In the genomic region with DNA sequence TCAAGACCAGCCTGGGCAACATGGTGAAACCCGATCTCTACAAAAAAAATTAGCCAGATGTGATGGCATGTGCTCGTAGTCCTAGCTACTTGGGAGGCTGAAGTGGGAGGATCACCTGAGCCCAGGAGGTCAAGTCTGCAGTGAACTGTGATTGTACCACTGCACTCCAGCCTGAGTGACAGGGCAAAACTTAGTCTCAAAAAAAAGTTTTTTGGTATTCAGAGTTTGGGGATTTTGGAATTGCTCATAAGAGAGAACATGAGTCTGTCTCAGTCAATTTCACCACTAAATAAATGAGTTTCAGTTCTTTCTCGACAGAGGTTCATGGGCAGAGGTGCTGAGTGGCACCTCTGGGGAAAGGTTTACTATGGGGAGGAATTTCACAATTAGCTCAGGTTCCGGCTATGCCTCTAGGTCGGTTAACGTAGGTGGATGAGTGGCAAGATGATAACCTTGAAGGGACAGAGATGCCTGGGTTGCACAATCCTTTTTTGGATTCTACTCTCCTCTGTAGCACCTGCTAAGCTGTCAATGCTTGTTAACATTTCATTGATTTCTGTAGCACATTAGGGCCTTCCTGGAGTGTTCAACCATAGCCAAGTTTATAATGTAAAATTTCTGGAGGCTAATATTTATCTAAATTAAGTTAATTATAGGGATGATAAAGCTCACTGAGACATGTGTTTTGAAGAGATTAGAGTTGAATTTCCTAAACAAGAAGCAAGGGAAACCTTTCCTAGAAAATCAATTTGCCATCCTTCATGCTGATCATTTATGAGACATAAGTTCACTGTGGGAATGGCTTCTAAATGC, we compare ENCODE assay signal across 29 cellular contexts. TPM values are rescaled to one million over a fixed set of nuclear protein-coding genes. Genes with fewer than 3 reads are reported as not detected.
DNase-seq lines count a peak whose midpoint lies in the region; ATAC-seq and TF ChIP-seq lines count a peak whose summit lies in the region.
"Had no signal": no experiment of that assay in that cellular context is flagged by ENCODE, and none has a peak within 500 bp of the region (broad histone marks: within the 10 kb centered on the region; RNA-seq: fewer than 3 reads in every experiment).

No MANE protein-coding gene starts in this region.

- H2AFZ ChIP-seq in SK-N-SH (ENCODE audit: low read depth) (no peak overlapping the region), osteoblast (ENCODE audit: low read length) (no peak overlapping the region)
- H2AFZ ChIP-seq: PC-9 had no signal

- H3K79me2 ChIP-seq in SK-N-SH (ENCODE audit: insufficient read depth) (no peaks in the 10 kb centered on the region), osteoblast (ENCODE audit: insufficient read depth, low read length) (no peaks in the 10 kb centered on the region)

- no peak overlapping the region for H3K9ac ChIP-seq in SK-N-SH
- H3K9ac ChIP-seq: BLaER1 treated with 17β-estradiol and CSF1 and Interleukin-3, amounts not matched to agents 10 nM and 100 nM had no signal

- peak; percentile 28 to 41 for ATAC-seq in activated CD4-positive, CD25-positive, alpha-beta regulatory T cell treated with anti-CD3 and anti-CD28 coated beads, Interleukin-2, amount 50 U/mL, for 24 hours
- ATAC-seq in HG03558 (IDR thresholded peaks at IDR 0.05; ENCODE audit: extremely low read depth, unreplicated experiment) = peak; percentile 52
- no peak for ATAC-seq in GM21381 (IDR thresholded peaks at IDR 0.05; ENCODE audit: unreplicated experiment)
- ATAC-seq: activated CD4-positive, alpha-beta T cell treated with anti-CD3 and anti-CD28 coated beads for 36 hours; natural killer cell; psoas muscle; Right ventricle myocardium inferior; sciatic nerve had no signal

- no peak; the same call in 1 of the 2 replicates for TF ChIP-seq RAD21 in SK-N-SH (IDR thresholded peaks at IDR 0.05; ENCODE audit: low read length)

- peak in 1 of 2 experiments; percentile 90; a peak in 2 of 4 replicates for TF ChIP-seq EP300 in SK-N-SH (IDR thresholded peaks at IDR 0.05; ENCODE audit: borderline replicate concordance in 1 of 2, low read depth in 1 of 2, low read length in 1 of 2)

- no peaks in the 10 kb centered on the region for H4K20me1 ChIP-seq in SK-N-SH (ENCODE audit: insufficient read depth)
- H4K20me1 ChIP-seq in osteoblast (ENCODE audit: insufficient read depth, low read length) = no peaks in the 10 kb centered on the region
- H4K20me1 ChIP-seq: BLaER1 treated with 17β-estradiol and CSF1 and Interleukin-3, amounts not matched to agents 10 nM and 100 nM had no signal

- H3K4me1 ChIP-seq in SK-N-SH (ENCODE audit: control insufficient read depth in 1 of 2, insufficient read depth in 2 of 2, low read depth in 1 of 2, low read length in 1 of 2) = peaks cover 0 to 12% of the 10 kb centered on the region in 2 experiments; a peak in 1 of 4 replicates
- no peaks in the 10 kb centered on the region for H3K4me1 ChIP-seq in osteoblast (ENCODE audit: insufficient read depth, low read length)
- H3K4me1 ChIP-seq: ascending aorta; BLaER1 treated with 17β-estradiol and CSF1 and Interleukin-3, amounts not matched to agents 10 nM and 100 nM; psoas muscle had no signal

- CTCF ChIA-PET in SK-N-SH (lab: Yijun Ruan, JAX) = interaction anchor here (0.8 to 3.2 kb wide), 5 partner anchors 10 to 325 kb away, joined by 3 to 14 read pairs (median 6); no protein-coding TSS in a partner anchor

- no peak overlapping the region for H3K4me3 ChIP-seq in SK-N-SH (ENCODE audit: low read depth in 2 of 2, low read length in 1 of 2)
- H3K4me3 ChIP-seq in osteoblast (ENCODE audit: insufficient read depth, low read length) = no peak overlapping the region
- H3K4me3 ChIP-seq: ascending aorta; BLaER1 treated with 17β-estradiol and CSF1 and Interleukin-3, amounts not matched to agents 10 nM and 100 nM; lung; PC-9; psoas muscle had no signal

- DNase-seq in activated CD4-positive, CD25-positive, alpha-beta regulatory T cell (lab: John Stamatoyannopoulos, UW) = no peak
- DNase-seq in SK-N-SH = peak; percentile 30
- no peak for DNase-seq in SKM-1 treated with dmso at 0.1 percent for 144 hours (lab: John Stamatoyannopoulos, UW; ENCODE audit: unreplicated experiment)
- no peak for DNase-seq in central memory CD4-positive, alpha-beta T cell
- no peak for DNase-seq in osteoblast (ENCODE audit: insufficient read length, low spot score, missing footprints)
- DNase-seq: activated CD4-positive, alpha-beta T cell treated with anti-CD3 and anti-CD28 coated beads for 36 hours; activated gamma-delta T cell; activated naive CD8-positive, alpha-beta T cell treated with anti-CD3 and anti-CD28 coated beads for 36 hours; DMS53; natural killer cell; NCI-H1048; NCI-H187 treated with DMSO at 0.1 percent for 48 hours; NCI-H2171; NCI-H524; NK-92 treated with Interleukin-12 subunit alpha and Interleukin-12 subunit beta, amount 100 ng/mL, for 24 hours; occipital lobe; PC-9; psoas muscle; stimulated activated CD4-positive, alpha-beta T cell treated with anti-CD3 and anti-CD28 coated beads, Interleukin-2, amount 100 ng/mL, for 48 hours; trophoblast cell had no signal

- H3K9me2 ChIP-seq in SK-N-SH = no peaks in the 10 kb centered on the region

- no peak for TF ChIP-seq CTCF in SK-N-SH (IDR thresholded peaks at IDR 0.05)
- no peak for TF ChIP-seq CTCF in osteoblast (IDR thresholded peaks at IDR 0.05; ENCODE audit: extremely low read depth, low read depth, low read length)

- POLR2A ChIA-PET in SK-N-SH (lab: Yijun Ruan, JAX) = interaction anchor here (1.6 kb wide), 1 partner anchor 37 kb away, joined by 5 read pairs; the partner anchor contains the start of gene DCP1A

- H3K9me3 ChIP-seq in SK-N-SH = no peaks in the 10 kb centered on the region
- H3K9me3 ChIP-seq in osteoblast (ENCODE audit: low read depth, low read length) = no peaks in the 10 kb centered on the region
- H3K9me3 ChIP-seq: ascending aorta, psoas muscle had no signal

- peaks cover 11% of the 10 kb centered on the region for H3F3A ChIP-seq in SK-N-SH (replicated peaks; ENCODE audit: insufficient read depth)

- 37% methylated on average over 6 of the region's 6 CpGs for WGBS in SK-N-SH (ENCODE audit: low lambda C conversion rate)

- H3K36me3 ChIP-seq in SK-N-SH (replicated peaks in 1 of 2; ENCODE audit: control insufficient read depth in 1 of 2, insufficient read depth in 2 of 2, low read length in 1 of 2) (no peaks in the 10 kb centered on the region), osteoblast (ENCODE audit: insufficient read depth, low read length) (no peaks in the 10 kb centered on the region)
- H3K36me3 ChIP-seq: ascending aorta; BLaER1 treated with 17β-estradiol and CSF1 and Interleukin-3, amounts not matched to agents 10 nM and 100 nM had no signal

- H3K4me2 ChIP-seq in SK-N-SH (no peak overlapping the region), osteoblast (ENCODE audit: insufficient read depth, low read length) (no peak overlapping the region)
- H3K4me2 ChIP-seq: BLaER1 treated with 17β-estradiol and CSF1 and Interleukin-3, amounts not matched to agents 10 nM and 100 nM; PC-9 had no signal

- H3K27ac ChIP-seq in SK-N-SH (ENCODE audit: low read depth in 2 of 2, low read length in 1 of 2) (peak overlapping the region in 1 of 2 experiments; percentile 64; a peak in 2 of 4 replicates), osteoblast (ENCODE audit: low read depth, low read length) (no peak overlapping the region)
- H3K27ac ChIP-seq: 22Rv1; ascending aorta; BLaER1 treated with 17β-estradiol and CSF1 and Interleukin-3, amounts not matched to agents 10 nM and 100 nM; PC-9; psoas muscle had no signal

- H3K27me3 ChIP-seq in SK-N-SH (ENCODE audit: insufficient read depth) = no peaks in the 10 kb centered on the region
- H3K27me3 ChIP-seq in osteoblast (ENCODE audit: insufficient read depth, low read length) = peaks cover 4% of the 10 kb centered on the region
- H3K27me3 ChIP-seq: ascending aorta; BLaER1 treated with 17β-estradiol and CSF1 and Interleukin-3, amounts not matched to agents 10 nM and 100 nM had no signal

TF ChIP-seq in SK-N-SH, 30 proteins besides CTCF, POLR2A, EP300 and RAD21:
- peak; percentile 38 for TF ChIP-seq CHD2 (IDR thresholded peaks at IDR 0.05; ENCODE audit: low read length, partially characterized antibody)
- peak; percentile 46; the same call in 1 of the 2 replicates for TF ChIP-seq GATA2 (CRISPR knock-in tag; IDR thresholded peaks at IDR 0.05)
- TF ChIP-seq ZBTB33 (IDR thresholded peaks at IDR 0.05; ENCODE audit: borderline replicate concordance, low read depth) = no peak
- peak; percentile 86; the same call in 1 of the 2 replicates for TF ChIP-seq RCOR1 (IDR thresholded peaks at IDR 0.05; ENCODE audit: low read length)
TF ChIP-seq in SK-N-SH: peak in this region for 3.

RNA-seq across cellular contexts. Expression of gene DCP1A, which starts 37.3 kb away (rescaled TPM):
- 12.9 and 17.4 TPM in 2 replicates for polyA plus RNA-seq in SK-N-SH (2012; rRNA removed)
- 12.1 and 12.8 TPM in 2 replicates for polyA plus RNA-seq in SK-N-SH (2012; cell fraction: cytosol; rRNA removed)
- polyA plus RNA-seq in SK-N-SH (2012; cell fraction: nucleus; rRNA removed) = 10.9 and 17.1 TPM in 2 replicates
- 14.4 and 16.6 TPM in 2 replicates for total RNA-seq in osteoblast
